8 cellular contexts compared by ENCODE assay signal in the genomic region with DNA sequence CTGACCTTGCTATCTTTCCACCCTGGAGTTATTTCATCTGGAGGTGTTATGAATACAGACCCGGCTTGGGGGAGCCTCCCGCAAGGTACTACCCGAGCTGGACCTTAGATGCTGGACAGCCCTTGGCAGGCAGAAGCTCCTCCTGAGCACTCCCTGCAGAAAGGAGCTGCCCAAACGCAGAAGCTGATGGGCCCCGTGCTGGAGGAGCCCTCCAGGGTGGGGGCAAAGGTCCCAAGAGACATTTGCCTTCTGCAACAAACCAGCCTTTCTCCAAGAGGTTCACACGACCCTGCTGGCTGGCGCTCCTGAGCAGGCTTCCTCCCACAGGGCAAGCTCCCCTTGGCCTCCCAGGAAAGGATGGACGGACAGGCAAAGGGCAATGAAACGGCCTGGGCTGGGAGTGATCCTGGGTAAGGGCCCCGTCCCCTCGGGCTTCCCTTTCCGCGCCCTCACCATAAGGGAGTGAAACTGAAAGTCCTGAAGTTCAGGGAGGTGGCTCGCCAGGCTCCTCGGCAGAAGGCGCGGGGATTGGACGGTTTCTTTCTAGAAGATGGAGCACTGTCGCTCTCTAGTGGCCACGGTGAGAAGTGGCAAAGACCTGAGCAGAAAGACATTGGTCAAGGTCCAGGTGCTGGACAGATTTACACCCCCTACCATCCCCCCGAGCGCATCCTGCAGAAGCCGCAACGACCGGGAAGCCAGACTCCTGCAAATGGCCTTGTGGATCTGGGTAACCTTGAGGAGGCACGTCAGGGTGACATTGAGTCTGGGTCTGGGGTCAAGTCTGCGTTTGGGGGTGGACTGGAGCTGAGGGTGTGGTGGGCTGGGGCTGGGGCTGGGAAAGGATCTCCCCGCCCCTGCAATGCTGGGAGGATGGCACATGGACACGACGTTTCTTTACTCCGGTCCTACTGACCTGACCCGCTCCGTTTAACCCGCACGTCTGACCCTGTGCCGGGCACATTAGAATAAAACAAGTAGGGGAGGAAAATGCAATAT.
DNase-seq lines count a peak whose midpoint lies in the region; ATAC-seq and TF ChIP-seq lines count a peak whose summit lies in the region.

No MANE protein-coding gene starts in this region.

- TF ChIP-seq CTCF in OCI-LY3 (IDR thresholded peaks at IDR 0.05; ENCODE audit: low read depth, low read length) = peak; percentile 86

- H3K27ac ChIP-seq in HUES6 (ENCODE audit: low read depth, low read length) = no peak overlapping the region
- H3K27ac ChIP-seq in OCI-LY3 (ENCODE audit: low read length) = no peak overlapping the region
- H3K27ac ChIP-seq in mucosa of rectum (ENCODE audit: low read depth in 2 of 2, low read length in 2 of 2) = peak overlapping the region; percentile 65 to 77

- H2AFZ ChIP-seq in OCI-LY3 (ENCODE audit: low read depth, low read length) = peak overlapping the region; percentile 95

- DNase-seq in COLO668 (lab: John Stamatoyannopoulos, UW; ENCODE audit: unreplicated experiment) (peak; percentile 80), activated T-cell treated with anti-CD3 and anti-CD28 coated beads for 4 hours (peak; percentile 79), erythroblast (lab: John Stamatoyannopoulos, UW) (peak; percentile 85 to 92)
- DNase-seq in stimulated activated CD8-positive, alpha-beta memory T cell treated with anti-CD3 and anti-CD28 coated beads, Interleukin-4, amount 100 ng/mL, for 4 hours (ENCODE audit: low read depth in 2 of 2, low spot score in 1 of 2) = peak; percentile 63 to 72

- H3K36me3 ChIP-seq in HUES6 (ENCODE audit: control insufficient read depth, insufficient read depth, low read length) = no peaks in the 10 kb centered on the region
- no peaks in the 10 kb centered on the region for H3K36me3 ChIP-seq in OCI-LY3 (replicated peaks; ENCODE audit: low read depth, low read length)
- no peaks in the 10 kb centered on the region for H3K36me3 ChIP-seq in mucosa of rectum (ENCODE audit: control insufficient read depth in 2 of 2, insufficient read depth in 2 of 2, low read length in 2 of 2)

- H3K9me3 ChIP-seq in HUES6 (ENCODE audit: control insufficient read depth, insufficient read depth, low read depth, low read length) = no peaks in the 10 kb centered on the region
- no peaks in the 10 kb centered on the region for H3K9me3 ChIP-seq in OCI-LY3 (ENCODE audit: insufficient read depth, low read length)
- H3K9me3 ChIP-seq in mucosa of rectum (ENCODE audit: control insufficient read depth in 2 of 2, low read length in 2 of 2) = no peaks in the 10 kb centered on the region

- peak overlapping the region; percentile 96 for H3K4me2 ChIP-seq in OCI-LY3 (ENCODE audit: low read length)

- H3K4me1 ChIP-seq in HUES6 (ENCODE audit: control insufficient read depth, insufficient read depth, low read length) = peaks cover 35% of the 10 kb centered on the region
- peaks cover 9% of the 10 kb centered on the region for H3K4me1 ChIP-seq in OCI-LY3 (ENCODE audit: low read length)
- peaks cover 10 to 31% of the 10 kb centered on the region in 2 donors for H3K4me1 ChIP-seq in mucosa of rectum (ENCODE audit: control insufficient read depth in 2 of 2, insufficient read depth in 2 of 2, low read length in 2 of 2)

- H3K79me2 ChIP-seq in OCI-LY3 (ENCODE audit: low read length) = no peaks in the 10 kb centered on the region

- peak; percentile 57 for ATAC-seq in GM19468 (IDR thresholded peaks at IDR 0.05; ENCODE audit: extremely low read depth, unreplicated experiment)

- H4K20me1 ChIP-seq in OCI-LY3 (ENCODE audit: insufficient read depth, low read length) = no peaks in the 10 kb centered on the region; the same call in 1 of the 2 replicates

- no peak for TF ChIP-seq POLR2A in erythroblast (IDR thresholded peaks at IDR 0.05; ENCODE audit: low read length)

- peaks cover 24% of the 10 kb centered on the region for H3K27me3 ChIP-seq in HUES6 (ENCODE audit: control insufficient read depth, insufficient read depth, low read length)
- peaks cover 35% of the 10 kb centered on the region for H3K27me3 ChIP-seq in OCI-LY3 (ENCODE audit: low read depth, low read length)
- peaks cover 0 to 5% of the 10 kb centered on the region in 2 donors for H3K27me3 ChIP-seq in mucosa of rectum (ENCODE audit: control insufficient read depth in 2 of 2, insufficient read depth in 2 of 2, low read length in 2 of 2)

- H3K9ac ChIP-seq in HUES6 (ENCODE audit: low read length) (peak overlapping the region; percentile 47), OCI-LY3 (ENCODE audit: low read length) (peak overlapping the region; percentile 52; the same call in 1 of the 2 replicates), mucosa of rectum (ENCODE audit: low read depth in 1 of 2, low read length in 2 of 2) (peak overlapping the region; percentile 90)

- H3K4me3 ChIP-seq in HUES6 (ENCODE audit: low read depth, low read length) (peak overlapping the region; percentile 55), OCI-LY3 (ENCODE audit: low read length) (peak overlapping the region; percentile 81), mucosa of rectum (ENCODE audit: low read length in 2 of 2) (peak overlapping the region; percentile 79 to 90)

Comparison
In these comparisons a context has a peak if more than half of its experiments do, and no peak if none do; other contexts are left out.
1. H3K27ac ChIP-seq: peak in mucosa of rectum (2 of 2); none in HUES6 (single experiment) and OCI-LY3 (single experiment).
2. Peak in every context shown above with its lines, with median percentiles within 50 percentile points of each other: DNase-seq, H3K4me3 ChIP-seq and H3K9ac ChIP-seq.